Comparison of ENCODE assay signal across 8 cellular contexts in genomic region chr19:50025022-50025793, GRCh38. TPM values are rescaled to one million over a fixed set of nuclear protein-coding genes. Genes with fewer than 3 reads are reported as not detected.
DNase-seq lines count a peak whose midpoint lies in the region; ATAC-seq and TF ChIP-seq lines count a peak whose summit lies in the region.

Gene VRK3 (minus strand): TSS chr19:50025372. CDS start chr19:50016162, 9,210 bp downstream.

- H3K79me2 ChIP-seq in mammary epithelial cell (ENCODE audit: insufficient read depth, low read length), result peaks cover 87% of the 10 kb centered on the region

- H3K9ac ChIP-seq in mammary epithelial cell (ENCODE audit: insufficient read depth, low read length) (peak within 1 kb of the TSS; percentile 96), skeletal muscle tissue (ENCODE audit: low read depth in 1 of 3, low read length in 3 of 3) (peak within 1 kb of the TSS; percentile 98 to 99 (median 98))

- peak within 1 kb of the TSS; percentile 98 for H3K4me3 ChIP-seq in AG04450 (ENCODE audit: low read depth, low read length)
- H3K4me3 ChIP-seq in WERI-Rb-1 (ENCODE audit: low read depth, low read length), result peak within 1 kb of the TSS; percentile 79
- peak within 1 kb of the TSS; percentile 89 to 99 (median 98) for H3K4me3 ChIP-seq in mammary epithelial cell (replicated peaks in 1 of 3; ENCODE audit: insufficient read depth in 1 of 3, low read depth in 2 of 3, low read length in 3 of 3)
- peak within 1 kb of the TSS; percentile 68 for H3K4me3 ChIP-seq in iPS-18c (ENCODE audit: insufficient read depth, low read depth, low read length)
- peak within 1 kb of the TSS; percentile 96 to 99 (median 98) for H3K4me3 ChIP-seq in skeletal muscle tissue (ENCODE audit: low read length in 3 of 3)

- POLR2A ChIA-PET in AG04450 (lab: Yijun Ruan, JAX), result interaction anchor here (0.6 to 1.5 kb wide), 3 partner anchors 21 to 97 kb away, joined by 3 to 7 read pairs (median 5); no protein-coding TSS in a partner anchor

- BruUV-seq in mammary epithelial cell (replicated peaks; lab: Mats Ljungman, UMichigan), result TSS peak; percentile 84

- H3K27me3 ChIP-seq in AG04450 (ENCODE audit: control insufficient read depth, insufficient read depth, low read length) (no peaks in the 10 kb centered on the region), WERI-Rb-1 (ENCODE audit: insufficient read depth, low read depth, severe bottlenecking) (no peaks in the 10 kb centered on the region), mammary epithelial cell (ENCODE audit: insufficient read depth, low read length) (no peaks in the 10 kb centered on the region), skeletal muscle tissue (ENCODE audit: control insufficient read depth in 3 of 3, insufficient read depth in 3 of 3, low read length in 3 of 3) (no peaks in the 10 kb centered on the region)

- H3K36me3 ChIP-seq in WERI-Rb-1, result peaks cover 19% of the 10 kb centered on the region
- peaks cover 1% of the 10 kb centered on the region for H3K36me3 ChIP-seq in mammary epithelial cell (ENCODE audit: insufficient read depth, low read length)
- H3K36me3 ChIP-seq in skeletal muscle tissue (ENCODE audit: control insufficient read depth in 3 of 3, insufficient read depth in 3 of 3, low read length in 3 of 3), result peaks cover 5 to 12% (median 8%) of the 10 kb centered on the region in 3 donors

- no peaks in the 10 kb centered on the region for H4K20me1 ChIP-seq in mammary epithelial cell (ENCODE audit: insufficient read depth, low read length)

- H3K4me1 ChIP-seq in mammary epithelial cell (ENCODE audit: insufficient read depth, low read length) (peaks cover 5% of the 10 kb centered on the region), skeletal muscle tissue (ENCODE audit: control insufficient read depth in 3 of 3, insufficient read depth in 3 of 3, low read length in 3 of 3) (peaks cover 23 to 26% (median 24%) of the 10 kb centered on the region in 3 donors)

- DNase-seq in AG04450 (ENCODE audit: low read depth, low spot score) (peak; percentile 100), NCI-H2227 (lab: John Stamatoyannopoulos, UW; ENCODE audit: unreplicated experiment) (peak; percentile 98), WERI-Rb-1 (peak; percentile 99), mammary epithelial cell (peak; percentile 100)

- in situ Hi-C loops in mammary epithelial cell (cut with MboI; ENCODE audit: low sequenced_read_pairs in 2 of 2), result no loop called here

- peak; percentile 74 for ATAC-seq in GM18873 (IDR thresholded peaks at IDR 0.05; ENCODE audit: low FRiP score, unreplicated experiment)
- peak; percentile 73 for ATAC-seq in HG03139 (IDR thresholded peaks at IDR 0.05; ENCODE audit: unreplicated experiment)

- WGBS in mammary epithelial cell (ENCODE audit: low coverage, missing lambda C conversion rate), result 2% methylated on average over 23 of the region's 59 CpGs

- intact Hi-C loops in mammary epithelial cell (cut with micrococcal nuclease), result loop anchor here (1.0 to 5.0 kb wide), 4 partner anchors 26 to 208 kb away; partner anchors contain the start of gene MED25

- H3K4me2 ChIP-seq in mammary epithelial cell (ENCODE audit: insufficient read depth, low read depth, low read length), result peak within 1 kb of the TSS; percentile 93

- CTCF ChIA-PET in AG04450 (lab: Charles Lee) (interaction anchor here (0.6 to 0.8 kb wide), 2 partner anchors 88 to 700 kb away, joined by 3 to 4 read pairs; no protein-coding TSS in a partner anchor), mammary epithelial cell (lab: Charles Lee; ENCODE audit: low non-redundant PET) (no interaction called here)

- TF ChIP-seq CTCF in AG04450 (IDR thresholded peaks at IDR 0.05; ENCODE audit: low read depth, low read length) (no peak; the same call in 1 of the 2 replicates), WERI-Rb-1 (IDR thresholded peaks at IDR 0.05; ENCODE audit: low read depth, low read length) (no peak), mammary epithelial cell (conservative IDR thresholded peaks at IDR 0.05 in 1 of 2, IDR thresholded peaks at IDR 0.05 in 1 of 2; ENCODE audit: extremely low read depth in 1 of 2, insufficient read depth in 1 of 2, low read depth in 1 of 2, low read length in 2 of 2) (peak; percentile 7 to 36)

- dilution Hi-C loops in mammary epithelial cell (cut with HindIII; ENCODE audit: low sequenced_read_pairs), result no loop called here

- H3K27ac ChIP-seq in AG04450 (ENCODE audit: low read depth, low read length) (peak within 1 kb of the TSS; percentile 81), WERI-Rb-1 (peak within 1 kb of the TSS; percentile 75), mammary epithelial cell (ENCODE audit: insufficient read depth, low read depth, low read length) (peak within 1 kb of the TSS; percentile 98), skeletal muscle tissue (ENCODE audit: low read depth, low read length) (peak within 1 kb of the TSS; percentile 93)

- H2AFZ ChIP-seq in mammary epithelial cell (ENCODE audit: low read depth, low read length), result peak within 1 kb of the TSS; percentile 97

- H3K9me3 ChIP-seq in AG04450 (ENCODE audit: control insufficient read depth, insufficient read depth, low read length) (no peaks in the 10 kb centered on the region; the same call in 1 of the 2 replicates), WERI-Rb-1 (ENCODE audit: severe bottlenecking) (no peaks in the 10 kb centered on the region), mammary epithelial cell (replicated peaks; ENCODE audit: insufficient read depth, low read length) (no peaks in the 10 kb centered on the region), iPS-18c (ENCODE audit: control insufficient read depth, insufficient read depth, low read length) (no peaks in the 10 kb centered on the region), skeletal muscle tissue (ENCODE audit: control insufficient read depth in 3 of 3, low read length in 3 of 3) (no peaks in the 10 kb centered on the region)

RNA-seq across cellular contexts. Expression of gene VRK3, which starts in this region (rescaled TPM):
- polyA plus RNA-seq in AG04450 (2011; rRNA removed) (22.5 and 24.7 TPM in 2 replicates), mammary epithelial cell (25.1 TPM)
- polyA minus RNA-seq in AG04450 (2011; rRNA and poly(A)+ RNA removed), result 19.8 and 20.5 TPM in 2 replicates
- total RNA-seq in mammary epithelial cell (10 to 100 TPM; 20.7 to 32.8 TPM), skeletal muscle tissue (8.9 TPM)
- 25.5 TPM for polyA minus RNA-seq in mammary epithelial cell

Comparison
In these comparisons a context has a peak if more than half of its experiments do, and no peak if none do; other contexts are left out.
1. Peak in every context shown above with its lines: DNase-seq, ATAC-seq, H3K4me3 ChIP-seq and H3K27ac ChIP-seq.
2. CTCF ChIP-seq: peak in mammary epithelial cell (2 of 2); none in AG04450 (single experiment) and WERI-Rb-1 (single experiment).